ENCODE assay signal across 1 cellular context in the genomic region with DNA sequence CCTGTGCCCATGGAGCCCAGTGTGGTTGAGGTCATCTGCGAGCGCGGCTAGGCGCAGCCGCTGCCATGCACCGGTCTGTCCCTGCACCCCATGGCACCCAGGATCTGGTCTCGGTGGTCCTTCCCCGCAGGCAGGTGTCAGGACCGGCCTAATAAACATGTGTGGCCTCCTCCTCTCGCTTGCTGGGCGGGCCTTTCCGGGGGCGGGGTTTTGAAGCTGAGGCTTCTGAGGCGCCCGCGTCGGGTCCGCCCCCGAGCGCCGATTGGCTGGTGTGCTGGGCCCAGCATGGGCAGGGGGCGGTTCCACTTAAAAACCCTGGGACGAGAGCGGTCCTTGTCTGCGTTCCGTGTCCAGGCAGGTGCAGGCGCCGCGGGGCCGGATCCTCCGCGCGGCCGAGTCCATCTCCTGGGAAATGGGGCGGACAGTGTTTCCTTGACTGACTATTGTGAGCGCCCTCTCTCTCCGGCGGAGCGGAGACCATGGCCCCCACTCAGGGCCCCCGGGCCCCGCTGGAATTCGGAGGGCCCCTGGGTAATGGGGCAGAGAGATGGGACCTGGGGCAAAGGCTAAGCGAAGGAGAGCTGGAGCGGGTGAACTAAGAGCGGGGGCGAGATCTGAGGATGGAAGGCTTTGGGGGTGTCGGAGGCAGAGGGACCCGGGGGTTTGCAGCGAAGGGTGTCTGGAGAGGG.
A peak's percentile ranks its signal among the peaks of the same experiment; 100 is the strongest.
TF ChIP-seq lines count a peak whose summit lies in the region.

A gene (plus strand): TSS at position 336 of the 689 bp plus-strand sequence. CDS start 144 bp downstream, at position 480.

TF ChIP-seq in K562, 482 proteins besides CTCF, POLR2A, EP300 and RAD21 (continued from another document and continues in another):
- TF ChIP-seq FOXM1 (IDR thresholded peaks at IDR 0.05; ENCODE audit: low read depth) (no peak), FOXM1 (CRISPR knock-in tag; IDR thresholded peaks at IDR 0.05; ENCODE audit: low read depth) (no peak), ZSCAN29 (IDR thresholded peaks at IDR 0.05) (no peak), KDM4B (IDR thresholded peaks at IDR 0.05; ENCODE audit: borderline replicate concordance in 2 of 2, low read depth in 1 of 2) (0 out of 4 replicates have a peak, but pooled peaks of 1 of the 2 experiments have one; percentile 15), FOS (IDR thresholded peaks at IDR 0.05; ENCODE audit: extremely low read depth, insufficient read length) (peak; percentile 70), MTA3 (IDR thresholded peaks at IDR 0.05; ENCODE audit: borderline replicate concordance) (peak; percentile 95), SNRNP70 (optimal IDR thresholded peaks at IDR 0.05; ENCODE audit: low read depth, low read length) (no peak), PHF8 (IDR thresholded peaks at IDR 0.05; ENCODE audit: borderline replicate concordance, low read length) (peak; percentile 56; the same call in 1 of the 2 replicates), BHLHE40 (IDR thresholded peaks at IDR 0.05; ENCODE audit: low read length) (0 out of 2 replicates have a peak, but pooled peaks have one; percentile 8), CEBPB (tag; IDR thresholded peaks at IDR 0.05) (no peak), CCAR2 (IDR thresholded peaks at IDR 0.05; ENCODE audit: low read depth, low read length) (no peak), MTA1 (IDR thresholded peaks at IDR 0.05; ENCODE audit: borderline replicate concordance) (no peak), POLR2B (IDR thresholded peaks at IDR 0.05; ENCODE audit: low read depth, partially characterized antibody) (peak; percentile 83), NRF1 (conservative IDR thresholded peaks at IDR 0.05 in 1 of 2, IDR thresholded peaks at IDR 0.05 in 1 of 2) (peak; percentile 75 to 79), MECOM (CRISPR knock-in tag; IDR thresholded peaks at IDR 0.05) (peak; percentile 55; the same call in 1 of the 2 replicates), ZNF324 (CRISPR knock-in tag; IDR thresholded peaks at IDR 0.05) (no peak), HNRNPLL (IDR thresholded peaks at IDR 0.05; ENCODE audit: low read depth, low read length, poor library complexity, severe bottlenecking) (peak; percentile 37), MTF1 (CRISPR knock-in tag; IDR thresholded peaks at IDR 0.05; ENCODE audit: borderline replicate concordance) (no peak)
- TF ChIP-seq, protein P1, sequence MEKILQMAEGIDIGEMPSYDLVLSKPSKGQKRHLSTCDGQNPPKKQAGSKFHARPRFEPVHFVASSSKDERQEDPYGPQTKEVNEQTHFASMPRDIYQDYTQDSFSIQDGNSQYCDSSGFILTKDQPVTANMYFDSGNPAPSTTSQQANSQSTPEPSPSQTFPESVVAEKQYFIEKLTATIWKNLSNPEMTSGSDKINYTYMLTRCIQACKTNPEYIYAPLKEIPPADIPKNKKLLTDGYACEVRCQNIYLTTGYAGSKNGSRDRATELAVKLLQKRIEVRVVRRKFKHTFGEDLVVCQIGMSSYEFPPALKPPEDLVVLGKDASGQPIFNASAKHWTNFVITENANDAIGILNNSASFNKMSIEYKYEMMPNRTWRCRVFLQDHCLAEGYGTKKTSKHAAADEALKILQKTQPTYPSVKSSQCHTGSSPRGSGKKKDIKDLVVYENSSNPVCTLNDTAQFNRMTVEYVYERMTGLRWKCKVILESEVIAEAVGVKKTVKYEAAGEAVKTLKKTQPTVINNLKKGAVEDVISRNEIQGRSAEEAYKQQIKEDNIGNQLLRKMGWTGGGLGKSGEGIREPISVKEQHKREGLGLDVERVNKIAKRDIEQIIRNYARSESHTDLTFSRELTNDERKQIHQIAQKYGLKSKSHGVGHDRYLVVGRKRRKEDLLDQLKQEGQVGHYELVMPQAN (IDR thresholded peaks at IDR 0.05; ENCODE audit: borderline replicate concordance): peak; percentile 46; the same call in 1 of the 2 replicates
- TF ChIP-seq, protein P2, sequence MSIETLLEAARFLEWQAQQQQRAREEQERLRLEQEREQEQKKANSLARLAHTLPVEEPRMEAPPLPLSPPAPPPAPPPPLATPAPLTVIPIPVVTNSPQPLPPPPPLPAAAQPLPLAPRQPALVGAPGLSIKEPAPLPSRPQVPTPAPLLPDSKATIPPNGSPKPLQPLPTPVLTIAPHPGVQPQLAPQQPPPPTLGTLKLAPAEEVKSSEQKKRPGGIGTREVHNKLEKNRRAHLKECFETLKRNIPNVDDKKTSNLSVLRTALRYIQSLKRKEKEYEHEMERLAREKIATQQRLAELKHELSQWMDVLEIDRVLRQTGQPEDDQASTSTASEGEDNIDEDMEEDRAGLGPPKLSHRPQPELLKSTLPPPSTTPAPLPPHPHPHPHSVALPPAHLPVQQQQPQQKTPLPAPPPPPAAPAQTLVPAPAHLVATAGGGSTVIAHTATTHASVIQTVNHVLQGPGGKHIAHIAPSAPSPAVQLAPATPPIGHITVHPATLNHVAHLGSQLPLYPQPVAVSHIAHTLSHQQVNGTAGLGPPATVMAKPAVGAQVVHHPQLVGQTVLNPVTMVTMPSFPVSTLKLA (conservative IDR thresholded peaks at IDR 0.05): peak; percentile 49 to 63; a peak in 3 of 4 replicates
- TF ChIP-seq, protein P3, sequence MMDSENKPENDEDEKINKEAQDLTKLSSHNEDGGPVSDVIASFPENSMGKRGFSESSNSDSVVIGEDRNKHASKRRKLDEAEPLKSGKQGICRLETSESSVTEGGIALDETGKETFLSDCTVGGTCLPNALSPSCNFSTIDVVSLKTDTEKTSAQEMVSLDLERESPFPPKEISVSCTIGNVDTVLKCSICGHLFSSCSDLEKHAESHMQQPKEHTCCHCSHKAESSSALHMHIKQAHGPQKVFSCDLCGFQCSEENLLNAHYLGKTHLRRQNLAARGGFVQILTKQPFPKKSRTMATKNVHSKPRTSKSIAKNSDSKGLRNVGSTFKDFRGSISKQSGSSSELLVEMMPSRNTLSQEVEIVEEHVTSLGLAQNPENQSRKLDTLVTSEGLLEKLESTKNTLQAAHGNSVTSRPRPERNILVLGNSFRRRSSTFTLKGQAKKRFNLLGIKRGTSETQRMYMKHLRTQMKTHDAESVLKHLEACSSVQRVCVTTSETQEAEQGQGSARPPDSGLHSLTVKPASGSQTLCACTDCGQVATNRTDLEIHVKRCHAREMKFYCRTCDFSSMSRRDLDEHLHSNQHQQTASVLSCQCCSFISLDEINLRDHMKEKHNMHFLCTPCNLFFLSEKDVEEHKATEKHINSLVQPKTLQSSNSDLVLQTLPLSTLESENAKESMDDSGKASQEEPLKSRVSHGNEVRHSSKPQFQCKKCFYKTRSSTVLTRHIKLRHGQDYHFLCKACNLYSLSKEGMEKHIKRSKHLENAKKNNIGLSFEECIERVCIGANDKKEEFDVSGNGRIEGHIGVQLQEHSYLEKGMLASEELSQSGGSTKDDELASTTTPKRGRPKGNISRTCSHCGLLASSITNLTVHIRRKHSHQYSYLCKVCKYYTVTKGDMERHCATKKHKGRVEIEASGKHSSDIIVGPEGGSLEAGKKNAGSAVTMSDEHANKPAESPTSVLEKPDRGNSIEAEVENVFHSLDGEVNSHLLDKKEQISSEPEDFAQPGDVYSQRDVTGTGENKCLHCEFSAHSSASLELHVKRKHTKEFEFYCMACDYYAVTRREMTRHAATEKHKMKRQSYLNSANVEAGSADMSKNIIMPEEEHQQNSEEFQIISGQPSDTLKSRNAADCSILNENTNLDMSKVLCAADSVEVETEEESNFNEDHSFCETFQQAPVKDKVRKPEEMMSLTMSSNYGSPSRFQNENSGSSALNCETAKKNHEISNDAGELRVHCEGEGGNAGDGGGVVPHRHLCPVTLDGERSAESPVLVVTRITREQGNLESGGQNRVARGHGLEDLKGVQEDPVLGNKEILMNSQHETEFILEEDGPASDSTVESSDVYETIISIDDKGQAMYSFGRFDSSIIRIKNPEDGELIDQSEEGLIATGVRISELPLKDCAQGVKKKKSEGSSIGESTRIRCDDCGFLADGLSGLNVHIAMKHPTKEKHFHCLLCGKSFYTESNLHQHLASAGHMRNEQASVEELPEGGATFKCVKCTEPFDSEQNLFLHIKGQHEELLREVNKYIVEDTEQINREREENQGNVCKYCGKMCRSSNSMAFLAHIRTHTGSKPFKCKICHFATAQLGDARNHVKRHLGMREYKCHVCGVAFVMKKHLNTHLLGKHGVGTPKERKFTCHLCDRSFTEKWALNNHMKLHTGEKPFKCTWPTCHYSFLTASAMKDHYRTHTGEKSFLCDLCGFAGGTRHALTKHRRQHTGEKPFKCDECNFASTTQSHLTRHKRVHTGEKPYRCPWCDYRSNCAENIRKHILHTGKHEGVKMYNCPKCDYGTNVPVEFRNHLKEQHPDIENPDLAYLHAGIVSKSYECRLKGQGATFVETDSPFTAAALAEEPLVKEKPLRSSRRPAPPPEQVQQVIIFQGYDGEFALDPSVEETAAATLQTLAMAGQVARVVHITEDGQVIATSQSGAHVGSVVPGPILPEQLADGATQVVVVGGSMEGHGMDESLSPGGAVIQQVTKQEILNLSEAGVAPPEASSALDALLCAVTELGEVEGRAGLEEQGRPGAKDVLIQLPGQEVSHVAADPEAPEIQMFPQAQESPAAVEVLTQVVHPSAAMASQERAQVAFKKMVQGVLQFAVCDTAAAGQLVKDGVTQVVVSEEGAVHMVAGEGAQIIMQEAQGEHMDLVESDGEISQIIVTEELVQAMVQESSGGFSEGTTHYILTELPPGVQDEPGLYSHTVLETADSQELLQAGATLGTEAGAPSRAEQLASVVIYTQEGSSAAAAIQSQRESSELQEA (IDR thresholded peaks at IDR 0.05; ENCODE audit: low read depth): no peak
- TF ChIP-seq, protein P4, sequence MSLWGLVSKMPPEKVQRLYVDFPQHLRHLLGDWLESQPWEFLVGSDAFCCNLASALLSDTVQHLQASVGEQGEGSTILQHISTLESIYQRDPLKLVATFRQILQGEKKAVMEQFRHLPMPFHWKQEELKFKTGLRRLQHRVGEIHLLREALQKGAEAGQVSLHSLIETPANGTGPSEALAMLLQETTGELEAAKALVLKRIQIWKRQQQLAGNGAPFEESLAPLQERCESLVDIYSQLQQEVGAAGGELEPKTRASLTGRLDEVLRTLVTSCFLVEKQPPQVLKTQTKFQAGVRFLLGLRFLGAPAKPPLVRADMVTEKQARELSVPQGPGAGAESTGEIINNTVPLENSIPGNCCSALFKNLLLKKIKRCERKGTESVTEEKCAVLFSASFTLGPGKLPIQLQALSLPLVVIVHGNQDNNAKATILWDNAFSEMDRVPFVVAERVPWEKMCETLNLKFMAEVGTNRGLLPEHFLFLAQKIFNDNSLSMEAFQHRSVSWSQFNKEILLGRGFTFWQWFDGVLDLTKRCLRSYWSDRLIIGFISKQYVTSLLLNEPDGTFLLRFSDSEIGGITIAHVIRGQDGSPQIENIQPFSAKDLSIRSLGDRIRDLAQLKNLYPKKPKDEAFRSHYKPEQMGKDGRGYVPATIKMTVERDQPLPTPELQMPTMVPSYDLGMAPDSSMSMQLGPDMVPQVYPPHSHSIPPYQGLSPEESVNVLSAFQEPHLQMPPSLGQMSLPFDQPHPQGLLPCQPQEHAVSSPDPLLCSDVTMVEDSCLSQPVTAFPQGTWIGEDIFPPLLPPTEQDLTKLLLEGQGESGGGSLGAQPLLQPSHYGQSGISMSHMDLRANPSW (CRISPR knock-in tag; IDR thresholded peaks at IDR 0.05): peak; percentile 40; the same call in 1 of the 2 replicates
- TF ChIP-seq, protein P5, sequence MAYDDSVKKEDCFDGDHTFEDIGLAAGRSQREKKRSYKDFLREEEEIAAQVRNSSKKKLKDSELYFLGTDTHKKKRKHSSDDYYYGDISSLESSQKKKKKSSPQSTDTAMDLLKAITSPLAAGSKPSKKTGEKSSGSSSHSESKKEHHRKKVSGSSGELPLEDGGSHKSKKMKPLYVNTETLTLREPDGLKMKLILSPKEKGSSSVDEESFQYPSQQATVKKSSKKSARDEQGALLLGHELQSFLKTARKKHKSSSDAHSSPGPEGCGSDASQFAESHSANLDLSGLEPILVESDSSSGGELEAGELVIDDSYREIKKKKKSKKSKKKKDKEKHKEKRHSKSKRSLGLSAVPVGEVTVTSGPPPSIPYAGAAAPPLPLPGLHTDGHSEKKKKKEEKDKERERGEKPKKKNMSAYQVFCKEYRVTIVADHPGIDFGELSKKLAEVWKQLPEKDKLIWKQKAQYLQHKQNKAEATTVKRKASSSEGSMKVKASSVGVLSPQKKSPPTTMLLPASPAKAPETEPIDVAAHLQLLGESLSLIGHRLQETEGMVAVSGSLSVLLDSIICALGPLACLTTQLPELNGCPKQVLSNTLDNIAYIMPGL (CRISPR knock-in tag; IDR thresholded peaks at IDR 0.05): 0 out of 2 replicates have a peak, but pooled peaks have one; percentile 65
- TF ChIP-seq, protein P6, sequence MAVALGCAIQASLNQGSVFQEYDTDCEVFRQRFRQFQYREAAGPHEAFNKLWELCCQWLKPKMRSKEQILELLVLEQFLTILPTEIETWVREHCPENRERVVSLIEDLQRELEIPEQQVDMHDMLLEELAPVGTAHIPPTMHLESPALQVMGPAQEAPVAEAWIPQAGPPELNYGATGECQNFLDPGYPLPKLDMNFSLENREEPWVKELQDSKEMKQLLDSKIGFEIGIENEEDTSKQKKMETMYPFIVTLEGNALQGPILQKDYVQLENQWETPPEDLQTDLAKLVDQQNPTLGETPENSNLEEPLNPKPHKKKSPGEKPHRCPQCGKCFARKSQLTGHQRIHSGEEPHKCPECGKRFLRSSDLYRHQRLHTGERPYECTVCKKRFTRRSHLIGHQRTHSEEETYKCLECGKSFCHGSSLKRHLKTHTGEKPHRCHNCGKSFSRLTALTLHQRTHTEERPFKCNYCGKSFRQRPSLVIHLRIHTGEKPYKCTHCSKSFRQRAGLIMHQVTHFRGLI (CRISPR knock-in tag; IDR thresholded peaks at IDR 0.05): no peak
- TF ChIP-seq, protein P7, sequence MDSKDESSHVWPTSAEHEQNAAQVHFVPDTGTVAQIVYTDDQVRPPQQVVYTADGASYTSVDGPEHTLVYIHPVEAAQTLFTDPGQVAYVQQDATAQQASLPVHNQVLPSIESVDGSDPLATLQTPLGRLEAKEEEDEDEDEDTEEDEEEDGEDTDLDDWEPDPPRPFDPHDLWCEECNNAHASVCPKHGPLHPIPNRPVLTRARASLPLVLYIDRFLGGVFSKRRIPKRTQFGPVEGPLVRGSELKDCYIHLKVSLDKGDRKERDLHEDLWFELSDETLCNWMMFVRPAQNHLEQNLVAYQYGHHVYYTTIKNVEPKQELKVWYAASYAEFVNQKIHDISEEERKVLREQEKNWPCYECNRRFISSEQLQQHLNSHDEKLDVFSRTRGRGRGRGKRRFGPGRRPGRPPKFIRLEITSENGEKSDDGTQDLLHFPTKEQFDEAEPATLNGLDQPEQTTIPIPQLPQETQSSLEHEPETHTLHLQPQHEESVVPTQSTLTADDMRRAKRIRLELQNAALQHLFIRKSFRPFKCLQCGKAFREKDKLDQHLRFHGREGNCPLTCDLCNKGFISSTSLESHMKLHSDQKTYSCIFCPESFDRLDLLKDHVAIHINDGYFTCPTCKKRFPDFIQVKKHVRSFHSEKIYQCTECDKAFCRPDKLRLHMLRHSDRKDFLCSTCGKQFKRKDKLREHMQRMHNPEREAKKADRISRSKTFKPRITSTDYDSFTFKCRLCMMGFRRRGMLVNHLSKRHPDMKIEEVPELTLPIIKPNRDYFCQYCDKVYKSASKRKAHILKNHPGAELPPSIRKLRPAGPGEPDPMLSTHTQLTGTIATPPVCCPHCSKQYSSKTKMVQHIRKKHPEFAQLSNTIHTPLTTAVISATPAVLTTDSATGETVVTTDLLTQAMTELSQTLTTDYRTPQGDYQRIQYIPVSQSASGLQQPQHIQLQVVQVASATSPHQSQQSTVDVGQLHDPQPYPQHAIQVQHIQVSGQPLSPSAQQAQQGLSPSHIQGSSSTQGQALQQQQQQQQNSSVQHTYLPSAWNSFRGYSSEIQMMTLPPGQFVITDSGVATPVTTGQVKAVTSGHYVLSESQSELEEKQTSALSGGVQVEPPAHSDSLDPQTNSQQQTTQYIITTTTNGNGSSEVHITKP (IDR thresholded peaks at IDR 0.05; ENCODE audit: partially characterized antibody): peak; percentile 87
- TF ChIP-seq, protein P8, sequence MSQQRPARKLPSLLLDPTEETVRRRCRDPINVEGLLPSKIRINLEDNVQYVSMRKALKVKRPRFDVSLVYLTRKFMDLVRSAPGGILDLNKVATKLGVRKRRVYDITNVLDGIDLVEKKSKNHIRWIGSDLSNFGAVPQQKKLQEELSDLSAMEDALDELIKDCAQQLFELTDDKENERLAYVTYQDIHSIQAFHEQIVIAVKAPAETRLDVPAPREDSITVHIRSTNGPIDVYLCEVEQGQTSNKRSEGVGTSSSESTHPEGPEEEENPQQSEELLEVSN (IDR thresholded peaks at IDR 0.05; ENCODE audit: borderline replicate concordance in 1 of 2, extremely low read depth in 1 of 2, insufficient read depth in 1 of 2, insufficient read length in 1 of 2, low read depth in 1 of 2, low read length in 1 of 2, poor library complexity in 1 of 2, severe bottlenecking in 1 of 2): peak in 1 of 2 experiments; percentile 43
